19 cellular contexts compared by ENCODE assay signal in the genomic region with DNA sequence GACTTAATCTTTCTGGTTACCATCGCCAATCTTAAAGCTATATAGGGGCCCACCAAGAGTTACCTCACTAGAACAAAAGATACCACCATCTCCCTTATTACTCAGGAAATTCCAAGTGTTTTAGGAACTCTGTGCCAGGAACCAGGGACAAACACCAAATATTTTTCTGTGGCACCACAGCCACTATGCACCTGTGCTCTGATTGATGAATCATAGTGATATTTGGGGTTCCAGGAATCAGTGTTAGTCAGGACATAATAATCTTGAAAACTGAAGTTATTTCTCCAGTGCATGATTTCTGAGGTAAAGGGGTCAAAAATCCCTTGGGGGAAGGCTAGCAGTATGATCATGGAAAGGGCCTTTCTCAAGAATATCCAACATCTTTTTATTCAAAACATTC. TPM values are rescaled to one million over a fixed set of nuclear protein-coding genes. Genes with fewer than 3 reads are reported as not detected.
DNase-seq lines count a peak whose midpoint lies in the region; ATAC-seq, FAIRE-seq and TF ChIP-seq lines count a peak whose summit lies in the region.
"Had no signal": no experiment of that assay in that cellular context is flagged by ENCODE, and none has a peak within 500 bp of the region (broad histone marks: within the 10 kb centered on the region; RNA-seq: fewer than 3 reads in every experiment).

No MANE protein-coding gene starts in this region.

- H3K9me3 ChIP-seq in HepG2 (ENCODE audit: low read length) = no peaks in the 10 kb centered on the region
- no peaks in the 10 kb centered on the region for H3K9me3 ChIP-seq in right lobe of liver
- no peaks in the 10 kb centered on the region for H3K9me3 ChIP-seq in smooth muscle cell (replicated peaks; ENCODE audit: low read depth)
- H3K9me3 ChIP-seq: A549, HAP-1 had no signal

- H4K20me1 ChIP-seq in HepG2 (ENCODE audit: insufficient read depth, low read length) (no peaks in the 10 kb centered on the region), smooth muscle cell (ENCODE audit: low read depth) (no peaks in the 10 kb centered on the region)

- H3K27ac ChIP-seq in HepG2 (ENCODE audit: extremely low read length, insufficient read depth, low read length) (no peak overlapping the region), right lobe of liver (no peak overlapping the region), smooth muscle cell (ENCODE audit: low read depth) (no peak overlapping the region)
- H3K27ac ChIP-seq: 22Rv1, A549, C4-2B had no signal

- in situ Hi-C loops in HepG2 (cut with HindIII; ENCODE audit: extremely low pct_ligation_motif_present, low pct_unique_long_range_greater_than_20kb) = no loop called here

- ATAC-seq in HepG2 = no peak
- no peak for ATAC-seq in right lobe of liver
- ATAC-seq: A549 had no signal

- H3K36me3 ChIP-seq in HepG2 (replicated peaks in 1 of 2; ENCODE audit: control insufficient read depth in 1 of 2, insufficient read depth in 2 of 2, low read length in 2 of 2) = no peaks in the 10 kb centered on the region
- H3K36me3 ChIP-seq in right lobe of liver = no peaks in the 10 kb centered on the region
- no peaks in the 10 kb centered on the region for H3K36me3 ChIP-seq in smooth muscle cell (ENCODE audit: low read depth)
- H3K36me3 ChIP-seq: HAP-1 had no signal

- H3K79me2 ChIP-seq in HepG2 (ENCODE audit: insufficient read depth, low read length) (no peaks in the 10 kb centered on the region), smooth muscle cell (ENCODE audit: low read depth) (no peaks in the 10 kb centered on the region)

- DNase-seq in HepG2 (ENCODE audit: low spot score) (no peak), right lobe of liver (no peak), LHCN-M2 (ENCODE audit: low read depth) (peak; percentile 33), myocyte (ENCODE audit: low read depth) (peak; percentile 59), H4 (ENCODE audit: low spot score) (no peak), NOMO-1 treated with DMSO at 0.1 percent for 48 hours (lab: John Stamatoyannopoulos, UW; ENCODE audit: unreplicated experiment) (no peak), smooth muscle cell (lab: John Stamatoyannopoulos, UW; ENCODE audit: unreplicated experiment) (no peak)
- DNase-seq: AML-193; CD4-positive, alpha-beta T cell; DMS153; DMS79; GDM1; KBM-7 had no signal

- TF ChIP-seq RAD21 in HepG2 (CRISPR knock-in tag; IDR thresholded peaks at IDR 0.05) = no peak

- CTCF ChIA-PET in HepG2 (lab: Yijun Ruan, JAX; ENCODE audit: low intra/inter-chr PET ratio, low total read pairs) = interaction anchor here (2.3 kb wide), 1 partner anchor 195 kb away, joined by 18 read pairs; no protein-coding TSS in a partner anchor

- no TSS peak for BruUV-seq in HepG2 (replicated peaks; lab: Mats Ljungman, UMichigan)

- POLR2A ChIA-PET in HepG2 (lab: Yijun Ruan, JAX) = no interaction called here

- H3K9ac ChIP-seq in HepG2 (ENCODE audit: insufficient read depth, low read depth, low read length) = no peak overlapping the region
- no peak overlapping the region for H3K9ac ChIP-seq in smooth muscle cell (ENCODE audit: low read depth)

- H3K27me3 ChIP-seq in HepG2 (ENCODE audit: control insufficient read depth in 1 of 2, insufficient read depth in 2 of 2, low read length in 2 of 2) (0 out of 5 replicates have a peak, but pooled peaks cover 0 to 2% of the 10 kb centered on the region in 2 experiments), right lobe of liver (no peaks in the 10 kb centered on the region), smooth muscle cell (ENCODE audit: low read depth) (no peaks in the 10 kb centered on the region)

- no peak for TF ChIP-seq CTCF in HepG2 (CRISPR knock-in tag; IDR thresholded peaks at IDR 0.05)
- no peak for TF ChIP-seq CTCF in right lobe of liver (IDR thresholded peaks at IDR 0.05)
- TF ChIP-seq CTCF in smooth muscle cell (IDR thresholded peaks at IDR 0.05; ENCODE audit: borderline replicate concordance, insufficient read depth, poor library complexity, severe bottlenecking) = no peak

- intact Hi-C loops in HepG2 (cut with micrococcal nuclease; ENCODE audit: unreplicated experiment) = no loop called here
- intact Hi-C loops in right lobe of liver (cut with DNase I) = no loop called here

- H3K4me3 ChIP-seq in HepG2 (replicated peaks in 1 of 3; ENCODE audit: insufficient read depth in 1 of 3, low read depth in 2 of 3, low read length in 3 of 3) (no peak overlapping the region), right lobe of liver (no peak overlapping the region), smooth muscle cell (no peak overlapping the region)
- H3K4me3 ChIP-seq: A549, HAP-1 had no signal

- H3K4me2 ChIP-seq in HepG2 (ENCODE audit: low read depth, low read length) (0 out of 2 replicates have a peak overlapping the region, but pooled peaks have one; percentile 21), smooth muscle cell (no peak overlapping the region)
- H3K4me2 ChIP-seq: A549 had no signal

- TF ChIP-seq POLR2A in HepG2 (IDR thresholded peaks at IDR 0.05; ENCODE audit: insufficient read depth in 1 of 2, low read depth in 2 of 2, low read length in 2 of 2) (no peak), right lobe of liver (IDR thresholded peaks at IDR 0.05) (no peak)

- H2AFZ ChIP-seq in HepG2 (ENCODE audit: low read length) (no peak overlapping the region), smooth muscle cell (ENCODE audit: low read depth) (no peak overlapping the region)

- H3K4me1 ChIP-seq in HepG2 (ENCODE audit: insufficient read depth, low read length) (peaks cover 22% of the 10 kb centered on the region), right lobe of liver (peaks cover 0 to 19% (median 0%) of the 10 kb centered on the region in 4 donors), smooth muscle cell (ENCODE audit: low read depth) (peaks cover 6% of the 10 kb centered on the region)
- H3K4me1 ChIP-seq: A549 had no signal

- TF ChIP-seq EP300 in HepG2 (IDR thresholded peaks at IDR 0.05; ENCODE audit: low read depth in 2 of 2, low read length in 2 of 2) (no peak), HepG2 (CRISPR knock-in tag; IDR thresholded peaks at IDR 0.05; ENCODE audit: borderline replicate concordance) (no peak)

- 0% methylated on average over 1 of the region's 1 CpG for WGBS in HepG2 (ENCODE audit: low lambda C conversion rate)
- 64% methylated on average over 1 of the region's 1 CpG for WGBS in right lobe of liver (ENCODE audit: insufficient coverage, low coverage, low lambda C conversion rate, missing lambda C conversion rate)
- WGBS in smooth muscle cell (ENCODE audit: low lambda C conversion rate) = 81% methylated on average over 1 of the region's 1 CpG

- no peak for FAIRE-seq in HepG2 (lab: Jason Lieb, UNC)
- FAIRE-seq: A549, H1, HTR-8/SVneo had no signal

- H3F3A ChIP-seq in smooth muscle cell (ENCODE audit: low read depth) = no peaks in the 10 kb centered on the region

RNA-seq across cellular contexts. Expression of gene TMED7, which starts 10.2 kb away (rescaled TPM):
- 89.1 and 113 TPM in 2 replicates for total RNA-seq in HepG2 (2016; rRNA removed; fragmentation: Illumina TruSeq; extraction: Trizol)
- 4.8 and 4.9 TPM in 2 replicates for total RNA-seq in HepG2 (2016; cell fraction: cytosol; rRNA removed; fragmentation: Illumina TruSeq; extraction: Trizol; ENCODE audit: low read depth)
- total RNA-seq in HepG2 (2016; cell fraction: insoluble cytoplasmic fraction; rRNA removed; fragmentation: Illumina TruSeq; extraction: Trizol) = 96.0 and 111 TPM in 2 replicates
- total RNA-seq in HepG2 (2016; cell fraction: membrane; rRNA removed; fragmentation: Illumina TruSeq; extraction: Trizol) = 28.4 and 32.7 TPM in 2 replicates
- 80.6 and 105 TPM in 2 replicates for total RNA-seq in HepG2 (2016; cell fraction: nucleus; rRNA removed; fragmentation: Illumina TruSeq; extraction: Trizol)
- polyA plus RNA-seq in HepG2 (2011; rRNA removed) = 44.2 and 58.0 TPM in 2 replicates
- polyA plus RNA-seq in HepG2 (2011; cell fraction: cytosol; rRNA removed) = 43.3 and 94.7 TPM in 2 replicates
- polyA plus RNA-seq in HepG2 (2011; cell fraction: nucleus; rRNA removed) = 46.8 and 49.8 TPM in 2 replicates
- polyA plus RNA-seq in HepG2 (2012) = 44.2 and 56.3 TPM in 2 replicates
- polyA plus RNA-seq in HepG2 (2016; cell fraction: cytosol; fragmentation: Illumina TruSeq; extraction: Trizol; ENCODE audit: low read depth) = 4.5 and 5.0 TPM in 2 replicates
- polyA plus RNA-seq in HepG2 (2016; cell fraction: insoluble cytoplasmic fraction; fragmentation: Illumina TruSeq; extraction: Trizol; ENCODE audit: low read depth) = 56.3 and 65.7 TPM in 2 replicates
- polyA plus RNA-seq in HepG2 (2016; cell fraction: membrane; fragmentation: Illumina TruSeq; extraction: Trizol; ENCODE audit: low read depth) = 15.3 and 15.7 TPM in 2 replicates
- polyA plus RNA-seq in HepG2 (2016; cell fraction: nucleus; fragmentation: Illumina TruSeq; extraction: Trizol; ENCODE audit: insufficient read depth, low read depth) = 90.3 and 92.2 TPM in 2 replicates
- polyA minus RNA-seq in HepG2 (2011; rRNA and poly(A)+ RNA removed; ENCODE audit: low replicate concordance) = 23.1 and 171 TPM in 2 replicates
- 97.3 and 115 TPM in 2 replicates for polyA minus RNA-seq in HepG2 (2011; cell fraction: cytosol; rRNA and poly(A)+ RNA removed)
- polyA minus RNA-seq in HepG2 (2011; cell fraction: nucleus; rRNA and poly(A)+ RNA removed) = 56.7 and 68.0 TPM in 2 replicates
- total RNA-seq in right lobe of liver = 100 to 1,000 TPM in 2 of 6 experiments, 10 to 100 TPM in 4; 69.8 to 103 (median 91.7) TPM
- total RNA-seq in LHCN-M2 (2014; rRNA removed) = 111 and 115 TPM in 2 replicates
- 28.3 TPM for polyA plus RNA-seq in LHCN-M2 (2012)
- total RNA-seq in myocyte = 120 and 140 TPM in 2 replicates
- polyA plus RNA-seq in myocyte (2012) = 56.0 TPM
- 128 and 161 TPM in 2 replicates for total RNA-seq in H4 (2014; rRNA removed; shearing (Covaris generic))
- total RNA-seq in smooth muscle cell = 236 and 293 TPM in 2 replicates
- 71.5 and 91.5 TPM in 2 replicates for polyA plus RNA-seq in smooth muscle cell

RNA-seq across cellular contexts. Expression of gene TICAM2, which starts 33.7 kb away (rescaled TPM):
- total RNA-seq in HepG2 (2016; rRNA removed; fragmentation: Illumina TruSeq; extraction: Trizol) (0.04 TPM in 1 of 2 replicates, not detected in the other), right lobe of liver (1 to 10 TPM in 4 of 6 experiments, under 1 TPM in 2; 0.31 to 2.3 (median 2.1) TPM), LHCN-M2 (2014; rRNA removed) (7.5 and 9.1 TPM in 2 replicates), myocyte (1.2 and 4.0 TPM in 2 replicates), smooth muscle cell (13.3 and 17.7 TPM in 2 replicates)
- not detected in 2 replicates for total RNA-seq in HepG2 (2016; cell fraction: cytosol; rRNA removed; fragmentation: Illumina TruSeq; extraction: Trizol; ENCODE audit: low read depth)
- total RNA-seq in HepG2 (2016; cell fraction: insoluble cytoplasmic fraction; rRNA removed; fragmentation: Illumina TruSeq; extraction: Trizol) = 0.06 TPM in 1 of 2 replicates, not detected in the other
- 0.06 TPM in 1 of 2 replicates, not detected in the other for total RNA-seq in HepG2 (2016; cell fraction: membrane; rRNA removed; fragmentation: Illumina TruSeq; extraction: Trizol)
- not detected in 2 replicates for total RNA-seq in HepG2 (2016; cell fraction: nucleus; rRNA removed; fragmentation: Illumina TruSeq; extraction: Trizol)
- polyA plus RNA-seq in HepG2 (2011; rRNA removed) (not detected in 2 replicates), smooth muscle cell (8.3 and 11.5 TPM in 2 replicates)
- not detected in 2 replicates for polyA plus RNA-seq in HepG2 (2011; cell fraction: cytosol; rRNA removed)
- 0.09 and 0.13 TPM in 2 replicates for polyA plus RNA-seq in HepG2 (2011; cell fraction: nucleus; rRNA removed)
- not detected in 2 replicates for polyA plus RNA-seq in HepG2 (2012)
- not detected in 2 replicates for polyA plus RNA-seq in HepG2 (2016; cell fraction: cytosol; fragmentation: Illumina TruSeq; extraction: Trizol; ENCODE audit: low read depth)
- polyA plus RNA-seq in HepG2 (2016; cell fraction: insoluble cytoplasmic fraction; fragmentation: Illumina TruSeq; extraction: Trizol; ENCODE audit: low read depth) = not detected in 2 replicates
- not detected in 2 replicates for polyA plus RNA-seq in HepG2 (2016; cell fraction: membrane; fragmentation: Illumina TruSeq; extraction: Trizol; ENCODE audit: low read depth)
- polyA plus RNA-seq in HepG2 (2016; cell fraction: nucleus; fragmentation: Illumina TruSeq; extraction: Trizol; ENCODE audit: insufficient read depth, low read depth) = not detected in 2 replicates
- 0.12 TPM in 1 of 2 replicates, not detected in the other for polyA minus RNA-seq in HepG2 (2011; rRNA and poly(A)+ RNA removed; ENCODE audit: low replicate concordance)
- not detected in 2 replicates for polyA minus RNA-seq in HepG2 (2011; cell fraction: cytosol; rRNA and poly(A)+ RNA removed)
- polyA minus RNA-seq in HepG2 (2011; cell fraction: nucleus; rRNA and poly(A)+ RNA removed) = 0.26 and 0.99 TPM in 2 replicates
- 5.2 TPM for polyA plus RNA-seq in LHCN-M2 (2012)
- 1.8 TPM for polyA plus RNA-seq in myocyte (2012)
- total RNA-seq in H4 (2014; rRNA removed; shearing (Covaris generic)) = 0.16 and 4.5 TPM in 2 replicates
- total RNA-seq: H1 had no signal

Comparison
In these comparisons a context has a peak if more than half of its experiments do, and no peak if none do; other contexts are left out.
1. DNase-seq: peak in LHCN-M2 (single experiment) and myocyte (single experiment); none in HepG2 (single experiment), right lobe of liver (0 of 3), H4 (single experiment), NOMO-1 treated with DMSO at 0.1 percent for 48 hours (single experiment) and smooth muscle cell (single experiment).